In the genomic region with DNA sequence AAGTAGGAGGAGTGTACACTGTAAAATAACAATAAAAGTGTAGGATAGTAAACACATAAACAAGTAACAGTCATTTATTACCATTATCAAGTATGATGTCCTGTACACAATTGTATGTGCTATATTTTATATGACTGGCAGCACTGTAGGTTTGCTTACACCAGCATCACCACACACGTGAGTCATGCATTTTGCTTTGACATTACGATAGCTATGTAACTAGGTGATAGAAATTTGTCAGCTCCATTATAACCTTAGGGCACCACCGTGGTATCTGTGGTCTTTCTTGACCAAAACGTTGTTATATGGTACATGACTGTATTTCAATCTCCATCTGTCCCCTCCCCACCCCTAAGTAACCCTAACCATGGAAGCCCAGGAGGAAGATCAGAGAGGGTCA, we compare ENCODE assay signal across 8 cellular contexts. TPM values are rescaled to one million over a fixed set of nuclear protein-coding genes. Genes with fewer than 3 reads are reported as not detected.
DNase-seq lines count a peak whose midpoint lies in the region; ATAC-seq and TF ChIP-seq lines count a peak whose summit lies in the region.
"Had no signal": no experiment of that assay in that cellular context is flagged by ENCODE, and none has a peak within 500 bp of the region (broad histone marks: within the 10 kb centered on the region; RNA-seq: fewer than 3 reads in every experiment).

No MANE protein-coding gene starts in this region.

- H3K9me3 Mint-ChIP-seq in H9 (no peaks in the 10 kb centered on the region), T-cell (no peaks in the 10 kb centered on the region)

- H3K27ac ChIP-seq in H9 (ENCODE audit: insufficient read length, low read depth, low read length) (no peak overlapping the region), smooth muscle cell (ENCODE audit: low read depth) (peak overlapping the region; percentile 70)

- H3K4me1 Mint-ChIP-seq in H9 (peaks cover 13 to 18% of the 10 kb centered on the region in 2 experiments), T-cell (peaks cover 12 to 23% (median 16%) of the 10 kb centered on the region in 3 donors)

- H3K9me3 ChIP-seq in H9 (ENCODE audit: control insufficient read depth, low read depth, low read length) (no peaks in the 10 kb centered on the region), smooth muscle cell (replicated peaks; ENCODE audit: low read depth) (no peaks in the 10 kb centered on the region)

- POLR2A ChIA-PET in T-cell (lab: Charles Lee), result no interaction called here

- peak overlapping the region; percentile 73 to 92 for H3K4me3 Mint-ChIP-seq in H9
- peak overlapping the region; percentile 80 to 91 (median 86) for H3K4me3 Mint-ChIP-seq in T-cell

- CTCF ChIA-PET in T-cell (lab: Charles Lee), result interaction anchor here in 1 of 2 donors (0.7 kb wide), 1 partner anchor 1832 kb away, joined by 3 read pairs; no protein-coding TSS in a partner anchor

- H3K79me1 ChIP-seq in H9 (ENCODE audit: insufficient read depth, low read depth, low read length, poor library complexity, severe bottlenecking), result no peaks in the 10 kb centered on the region

- no peak overlapping the region for H4K8ac ChIP-seq in H9 (replicated peaks; ENCODE audit: insufficient read length, low read depth, low read length)

- H3K27me3 ChIP-seq in H9 (ENCODE audit: insufficient read depth, low read length), result no peaks in the 10 kb centered on the region
- H3K27me3 ChIP-seq in smooth muscle cell (ENCODE audit: low read depth), result peaks cover 11% of the 10 kb centered on the region

- no peak overlapping the region for H2BK20ac ChIP-seq in H9 (ENCODE audit: low read depth, low read length, poor library complexity, severe bottlenecking)

- no peaks in the 10 kb centered on the region for H3K36me3 ChIP-seq in smooth muscle cell (ENCODE audit: low read depth)

- WGBS in H9 (ENCODE audit: extremely low coverage, insufficient read length, low lambda C conversion rate), result no CpG with 5 or more reads among the region's 4 CpGs
- WGBS in smooth muscle cell (ENCODE audit: low lambda C conversion rate), result 73% methylated on average over 4 of the region's 4 CpGs

- no peak overlapping the region for H3K23ac ChIP-seq in H9 (ENCODE audit: insufficient read length, low read depth, low read length)

- H3K36me3 Mint-ChIP-seq in H9 (ENCODE audit: insufficient read depth in 1 of 3, low read depth in 3 of 3), result no peaks in the 10 kb centered on the region
- no peaks in the 10 kb centered on the region for H3K36me3 Mint-ChIP-seq in T-cell

- H2BK120ac ChIP-seq in H9 (ENCODE audit: low read depth, low read length, poor library complexity, severe bottlenecking), result no peak overlapping the region

- peaks cover 11% of the 10 kb centered on the region for H3F3A ChIP-seq in smooth muscle cell (ENCODE audit: low read depth)

- no peak overlapping the region for H3K4ac ChIP-seq in H9 (ENCODE audit: low read depth, low read length)

- H3T11ph ChIP-seq in H9 (ENCODE audit: low read length), result no peak overlapping the region

- no peak overlapping the region for H3K14ac ChIP-seq in H9 (ENCODE audit: insufficient read depth, low read length)

- H3K23me2 ChIP-seq in H9 (ENCODE audit: insufficient read length, low read depth, low read length, poor library complexity, severe bottlenecking), result no peaks in the 10 kb centered on the region

- TF ChIP-seq CTCF in H9 (conservative IDR thresholded peaks at IDR 0.05), result no peak
- TF ChIP-seq CTCF in fibroblast of mammary gland (conservative IDR thresholded peaks at IDR 0.05; ENCODE audit: control insufficient read depth, insufficient read depth, low read depth, low read length), result no peak
- TF ChIP-seq CTCF in smooth muscle cell (IDR thresholded peaks at IDR 0.05; ENCODE audit: borderline replicate concordance, insufficient read depth, poor library complexity, severe bottlenecking), result no peak

- no peak for ATAC-seq in T-cell (replicated peaks in 1 of 4)
- ATAC-seq in GM19395 (IDR thresholded peaks at IDR 0.05; ENCODE audit: unreplicated experiment), result no peak

- H3K27me3 Mint-ChIP-seq in H9 (ENCODE audit: low read depth) (peaks cover 24% of the 10 kb centered on the region), T-cell (peaks cover 0 to 18% of the 10 kb centered on the region in 2 donors)

- H2BK15ac ChIP-seq in H9 (ENCODE audit: low read depth, low read length), result no peak overlapping the region

- DNase-seq in H9 (no peak), T-cell (no peak), fibroblast of mammary gland (ENCODE audit: low read depth) (peak; percentile 35), smooth muscle cell (lab: John Stamatoyannopoulos, UW; ENCODE audit: unreplicated experiment) (no peak), NCI-H1694 (lab: John Stamatoyannopoulos, UW) (no peak), D341Med (ENCODE audit: low spot score) (no peak)
- DNase-seq: activated CD4-positive, alpha-beta T cell treated with anti-CD3 and anti-CD28 coated beads for 4 hours had no signal

- H3K18ac ChIP-seq in H9 (ENCODE audit: insufficient read length, low read depth, low read length), result no peak overlapping the region

- H3K27ac Mint-ChIP-seq in H9 (no peak overlapping the region), T-cell (peak overlapping the region; percentile 87 to 88)

- H2BK5ac ChIP-seq in H9 (ENCODE audit: insufficient read length, low read length), result no peak overlapping the region

- H3K56ac ChIP-seq in H9 (ENCODE audit: insufficient read length, low read depth, low read length), result no peak overlapping the region

- no peak overlapping the region for H2BK12ac ChIP-seq in H9 (ENCODE audit: insufficient read length, low read depth, low read length)

- H3K4me1 ChIP-seq in H9 (ENCODE audit: insufficient read depth, low read length) (no peaks in the 10 kb centered on the region), smooth muscle cell (ENCODE audit: low read depth) (peaks cover 5% of the 10 kb centered on the region)

- H4K20me1 ChIP-seq in H9 (ENCODE audit: control insufficient read depth, insufficient read depth, insufficient read length) (no peaks in the 10 kb centered on the region), smooth muscle cell (ENCODE audit: low read depth) (no peaks in the 10 kb centered on the region)

- H2AK5ac ChIP-seq in H9 (ENCODE audit: insufficient read length, low read length), result no peak overlapping the region

- peak overlapping the region; percentile 66 for H3K4me2 ChIP-seq in H9 (ENCODE audit: insufficient read depth, insufficient read length, low read length)
- peak overlapping the region; percentile 100 for H3K4me2 ChIP-seq in smooth muscle cell

- H3K9ac ChIP-seq in H9 (ENCODE audit: extremely low read depth, insufficient read length, low read length) (no peak overlapping the region), smooth muscle cell (ENCODE audit: low read depth) (peak overlapping the region; percentile 94)

- H2AFZ ChIP-seq in H9 (ENCODE audit: low read length) (no peak overlapping the region), smooth muscle cell (ENCODE audit: low read depth) (no peak overlapping the region)

- no peak overlapping the region for H4K91ac ChIP-seq in H9 (ENCODE audit: insufficient read length, low read depth, low read length)

- H3K79me2 ChIP-seq in H9 (ENCODE audit: insufficient read depth, low read length) (no peaks in the 10 kb centered on the region), smooth muscle cell (ENCODE audit: low read depth) (peaks cover 13% of the 10 kb centered on the region)

- H4K5ac ChIP-seq in H9 (ENCODE audit: insufficient read length, low read depth, low read length), result no peak overlapping the region

- H3K4me3 ChIP-seq in fibroblast of mammary gland (ENCODE audit: control insufficient read depth, low read depth, low read length), result peak overlapping the region; percentile 73
- peak overlapping the region; percentile 82 for H3K4me3 ChIP-seq in smooth muscle cell

RNA-seq across cellular contexts. Expression of gene DNAL4, which starts 1.1 kb away (rescaled TPM):
- total RNA-seq in H9 (2021) (8.3 and 8.9 TPM in 2 replicates), T-cell (10 to 100 TPM in 2 of 5 donors, 1 to 10 TPM in 3; 5.4 to 13.0 (median 8.8) TPM), smooth muscle cell (13.5 and 16.7 TPM in 2 replicates)
- polyA plus RNA-seq in smooth muscle cell, result 29.7 and 33.5 TPM in 2 replicates

RNA-seq across cellular contexts. Expression of gene SUN2, which starts 37.0 kb away (rescaled TPM):
- total RNA-seq in H9 (2021) (12.0 and 12.1 TPM in 2 replicates), T-cell (1,000 to 10,000 TPM in 2 of 5 donors, 100 to 1,000 TPM in 3; 526 to 1,075 (median 979) TPM), smooth muscle cell (59.1 and 60.6 TPM in 2 replicates)
- 71.7 and 81.9 TPM in 2 replicates for polyA plus RNA-seq in smooth muscle cell

RNA-seq across cellular contexts. Expression of gene NPTXR, which starts 51.0 kb away (rescaled TPM):
- 7.8 and 8.1 TPM in 2 replicates for total RNA-seq in H9 (2021)
- 10 to 100 TPM in 2 of 5 donors, 1 to 10 TPM in 3; 4.9 to 13.2 (median 9.1) TPM for total RNA-seq in T-cell
- total RNA-seq in smooth muscle cell, result 1.3 and 2.0 TPM in 2 replicates
- polyA plus RNA-seq in smooth muscle cell, result 3.2 and 3.9 TPM in 2 replicates

Comparison
In these comparisons a context has a peak if more than half of its experiments do, and no peak if none do; other contexts are left out.
1. H3K27ac Mint-ChIP-seq: peak in T-cell (2 of 2); none in H9 (0 of 3).